ENCODE assay signal across 14 cellular contexts in genomic region chr7:111076205-111076604, GRCh38. TPM values are rescaled to one million over a fixed set of nuclear protein-coding genes. Genes with fewer than 3 reads are reported as not detected.
DNase-seq lines count a peak whose midpoint lies in the region; ATAC-seq, FAIRE-seq and TF ChIP-seq lines count a peak whose summit lies in the region.
"Had no signal": no experiment of that assay in that cellular context is flagged by ENCODE, and none has a peak within 500 bp of the region (broad histone marks: within the 10 kb centered on the region; RNA-seq: fewer than 3 reads in every experiment).

No MANE protein-coding gene starts in this region.

- H3K4ac ChIP-seq in mesendoderm (ENCODE audit: low read depth, low read length), result no peak overlapping the region

- H3K36me3 ChIP-seq in keratinocyte (ENCODE audit: control insufficient read depth in 2 of 2, extremely low read depth in 1 of 2, insufficient read depth in 2 of 2, low read length in 2 of 2), result no peaks in the 10 kb centered on the region
- no peaks in the 10 kb centered on the region for H3K36me3 ChIP-seq in mesendoderm (ENCODE audit: control insufficient read depth, insufficient read depth, low read length)
- H3K36me3 ChIP-seq in kidney (ENCODE audit: control insufficient read depth in 1 of 2, insufficient read depth in 2 of 2, low read length in 2 of 2), result no peaks in the 10 kb centered on the region

- no peaks in the 10 kb centered on the region for H3K36me3 Mint-ChIP-seq in activated T-helper 17 cell treated with anti-CD3 and anti-CD28 coated beads, Interleukin-2, amount 50 U/mL, for 72 hours (ENCODE audit: low read depth)
- H3K36me3 Mint-ChIP-seq: CD8-positive, alpha-beta T cell had no signal

- H3K27me3 Mint-ChIP-seq in activated T-helper 17 cell treated with anti-CD3 and anti-CD28 coated beads, Interleukin-2, amount 50 U/mL, for 72 hours, result no peaks in the 10 kb centered on the region
- H3K27me3 Mint-ChIP-seq: central memory CD8-positive, alpha-beta T cell had no signal

- dilution Hi-C loops in keratinocyte (cut with MboI; ENCODE audit: extremely low pct_ligation_motif_present, low sequenced_read_pairs), result no loop called here

- H3K79me2 ChIP-seq in keratinocyte (ENCODE audit: control insufficient read depth, insufficient read depth, low read length), result no peaks in the 10 kb centered on the region
- H3K79me2 ChIP-seq in mesendoderm (ENCODE audit: control insufficient read depth, insufficient read depth, low read length), result no peaks in the 10 kb centered on the region

- no peak overlapping the region for H2BK120ac ChIP-seq in mesendoderm (ENCODE audit: low read depth, low read length)

- peaks cover 49% of the 10 kb centered on the region for H3K4me1 Mint-ChIP-seq in activated T-helper 17 cell treated with anti-CD3 and anti-CD28 coated beads, Interleukin-2, amount 50 U/mL, for 72 hours

- peak overlapping the region; percentile 51 for H3K4me3 Mint-ChIP-seq in activated T-helper 17 cell treated with anti-CD3 and anti-CD28 coated beads, Interleukin-2, amount 50 U/mL, for 72 hours
- H3K4me3 Mint-ChIP-seq: CD8-positive, alpha-beta T cell; central memory CD8-positive, alpha-beta T cell; nephron progenitor cell had no signal

- H3K4me1 ChIP-seq in keratinocyte (ENCODE audit: control insufficient read depth, extremely low read depth, insufficient read depth, low read length), result peaks cover 7% of the 10 kb centered on the region
- H3K4me1 ChIP-seq in mesendoderm (ENCODE audit: control insufficient read depth, low read depth, low read length), result no peaks in the 10 kb centered on the region
- no peaks in the 10 kb centered on the region for H3K4me1 ChIP-seq in kidney (ENCODE audit: control insufficient read depth in 1 of 2, insufficient read depth in 1 of 2, low read depth in 1 of 2, low read length in 2 of 2)

- H3K79me1 ChIP-seq in mesendoderm (ENCODE audit: low read length), result no peaks in the 10 kb centered on the region

- peak; percentile 93 for ATAC-seq in activated T-helper 17 cell treated with anti-CD3 and anti-CD28 coated beads, Interleukin-2, amount 50 U/mL, for 72 hours (replicated peaks)
- ATAC-seq: CD8-positive, alpha-beta T cell had no signal

- no peak overlapping the region for H2AFZ ChIP-seq in keratinocyte (ENCODE audit: control insufficient read depth, low read length)

- H3K4me3 ChIP-seq in keratinocyte (ENCODE audit: control insufficient read depth in 2 of 3, extremely low read depth in 1 of 3, insufficient read depth in 2 of 3, low read depth in 1 of 3, low read length in 3 of 3) (no peak overlapping the region), mesendoderm (ENCODE audit: low read length) (no peak overlapping the region), kidney (ENCODE audit: low read length in 2 of 2) (no peak overlapping the region)

- no peaks in the 10 kb centered on the region for H3K9me1 ChIP-seq in keratinocyte (ENCODE audit: control insufficient read depth, extremely low read depth, insufficient read depth, low read length)

- H3K27ac Mint-ChIP-seq in activated T-helper 17 cell treated with anti-CD3 and anti-CD28 coated beads, Interleukin-2, amount 50 U/mL, for 72 hours, result peak overlapping the region; percentile 76
- H3K27ac Mint-ChIP-seq: CD8-positive, alpha-beta T cell had no signal

- peak; percentile 29 for DNase-seq in AG08396 (ENCODE audit: low spot score)
- peak; percentile 54 for DNase-seq in HK-2 (ENCODE audit: unreplicated experiment)
- no peak for DNase-seq in keratinocyte (ENCODE audit: low read depth, low spot score)
- no peak for DNase-seq in HPDE6-E6E7 (ENCODE audit: extremely low spot score)
- DNase-seq in mesendoderm, result no peak
- no peak for DNase-seq in DMS 273 treated with DMSO at 0.1 percent for 48 hours (lab: John Stamatoyannopoulos, UW)
- no peak for DNase-seq in kidney
- DNase-seq: CD8-positive, alpha-beta T cell; NCI-H446; nephron progenitor cell; SHP77 treated with DMSO at 0.1 percent for 48 hours had no signal

- H3K23ac ChIP-seq in mesendoderm (ENCODE audit: low read length), result no peak overlapping the region

- H3K9ac ChIP-seq in keratinocyte (ENCODE audit: control insufficient read depth, extremely low read depth, insufficient read depth, low read length) (no peak overlapping the region), mesendoderm (ENCODE audit: low read length) (no peak overlapping the region), kidney (ENCODE audit: low read length in 2 of 2) (no peak overlapping the region)

- H3K18ac ChIP-seq in mesendoderm (ENCODE audit: low read length), result no peak overlapping the region

- no peak overlapping the region for H4K5ac ChIP-seq in mesendoderm (ENCODE audit: low read length)

- no peak overlapping the region for H2AK5ac ChIP-seq in mesendoderm (ENCODE audit: low read length)

- H2BK15ac ChIP-seq in mesendoderm (replicated peaks; ENCODE audit: low read depth), result no peak overlapping the region

- H3K4me2 ChIP-seq in keratinocyte (ENCODE audit: control insufficient read depth, extremely low read depth, insufficient read depth, low read depth, low read length), result no peak overlapping the region
- H3K4me2 ChIP-seq in mesendoderm (ENCODE audit: low read length), result no peak overlapping the region

- H3K27me3 ChIP-seq in keratinocyte (ENCODE audit: control insufficient read depth, extremely low read depth, insufficient read depth, low read length) (no peaks in the 10 kb centered on the region), mesendoderm (ENCODE audit: insufficient read depth, low read length, poor library complexity) (no peaks in the 10 kb centered on the region)

- H3K56ac ChIP-seq in mesendoderm (ENCODE audit: low read length), result no peak overlapping the region

- intact Hi-C loops in kidney (cut with DNase I), result no loop called here

- H3K27ac ChIP-seq in keratinocyte (ENCODE audit: control insufficient read depth, insufficient read depth, low read length) (no peak overlapping the region), mesendoderm (ENCODE audit: low read depth, low read length) (no peak overlapping the region), kidney (ENCODE audit: low read depth in 2 of 2, low read length in 2 of 2) (no peak overlapping the region)

- FAIRE-seq in keratinocyte (lab: Jason Lieb, UNC), result peak; percentile 46
- FAIRE-seq in kidney (lab: Jason Lieb, UNC), result no peak
- FAIRE-seq: islet of Langerhans had no signal

- no peak overlapping the region for H2BK5ac ChIP-seq in mesendoderm (ENCODE audit: low read length)

- H4K8ac ChIP-seq in mesendoderm (ENCODE audit: low read depth, low read length), result no peak overlapping the region

- no peaks in the 10 kb centered on the region for H4K20me1 ChIP-seq in keratinocyte (ENCODE audit: control insufficient read depth, extremely low read depth, insufficient read depth, low read length)

- TF ChIP-seq CTCF in keratinocyte (optimal IDR thresholded peaks at IDR 0.05 in 1 of 3, IDR thresholded peaks at IDR 0.05 in 1 of 3, conservative IDR thresholded peaks at IDR 0.05 in 1 of 3; ENCODE audit: extremely low read depth in 1 of 3, insufficient read depth in 2 of 3, low read length in 3 of 3), result no peak
- no peak for TF ChIP-seq CTCF in kidney (IDR thresholded peaks at IDR 0.05; ENCODE audit: borderline replicate concordance, extremely low read depth, insufficient read depth)

- no peaks in the 10 kb centered on the region for H3K9me3 ChIP-seq in keratinocyte (ENCODE audit: control insufficient read depth, low read depth, low read length)
- H3K9me3 ChIP-seq in kidney (ENCODE audit: control insufficient read depth in 1 of 2, low read length in 2 of 2), result no peaks in the 10 kb centered on the region

- H3K9me3 Mint-ChIP-seq in activated T-helper 17 cell treated with anti-CD3 and anti-CD28 coated beads, Interleukin-2, amount 50 U/mL, for 72 hours, result no peaks in the 10 kb centered on the region
- H3K9me3 Mint-ChIP-seq: CD8-positive, alpha-beta T cell; central memory CD8-positive, alpha-beta T cell; nephron progenitor cell had no signal

RNA-seq across cellular contexts. Expression of gene LRRN3, which starts 14.7 kb away (rescaled TPM):
- 10 to 100 TPM in 1 of 2 donors, 1 to 10 TPM in 1; 9.6 to 30.4 TPM for total RNA-seq in activated T-helper 17 cell treated with anti-CD3 and anti-CD28 coated beads, Interleukin-2, amount 50 U/mL, for 72 hours
- polyA plus RNA-seq in keratinocyte, result not detected in 3 replicates
- polyA plus RNA-seq in keratinocyte (2011; ENCODE audit: low read depth), result not detected
- not detected in 2 replicates for polyA plus RNA-seq in keratinocyte (2011; cell fraction: cytosol; rRNA removed)
- not detected in 2 replicates for polyA plus RNA-seq in keratinocyte (2011; cell fraction: nucleus; rRNA removed)
- polyA plus RNA-seq in keratinocyte (2012; ENCODE audit: low replicate concordance), result 0.14 TPM in 1 of 2 replicates, not detected in the other
- not detected in 3 replicates for polyA minus RNA-seq in keratinocyte
- polyA minus RNA-seq in keratinocyte (2011; cell fraction: cytosol; rRNA and poly(A)+ RNA removed), result not detected
- polyA minus RNA-seq in keratinocyte (2011; cell fraction: nucleus; rRNA and poly(A)+ RNA removed), result not detected in 2 replicates
- polyA plus RNA-seq in mesendoderm (2013, experiment 1 of 2), result 0.56 TPM
- polyA plus RNA-seq in mesendoderm (2013, experiment 2 of 2), result 0.64 TPM
- total RNA-seq in kidney, result 1.1 TPM
- polyA plus RNA-seq in kidney (ENCODE audit: insufficient read depth, low read depth, low replicate concordance), result 0.54 TPM

Comparison
In these comparisons a context has a peak if more than half of its experiments do, and no peak if none do; other contexts are left out.
1. DNase-seq: peak in AG08396 (single experiment) and HK-2 (single experiment); none in keratinocyte (single experiment), HPDE6-E6E7 (single experiment), mesendoderm (single experiment), DMS 273 treated with DMSO at 0.1 percent for 48 hours (single experiment) and kidney (single experiment).